In genomic region chr12:124994435-124994975, GRCh38 we compare ENCODE assay signal across 8 cellular contexts. TPM values are rescaled to one million over a fixed set of nuclear protein-coding genes. Genes with fewer than 3 reads are reported as not detected.
A peak's percentile ranks its signal among the peaks of the same experiment; 100 is the strongest.
DNase-seq lines count a peak whose midpoint lies in the region; ATAC-seq and TF ChIP-seq lines count a peak whose summit lies in the region.

No MANE protein-coding gene starts in this region.

- peak overlapping the region; percentile 5 to 86 (median 40) for H3K27ac Mint-ChIP-seq in brain
- H3K27ac Mint-ChIP-seq in memory B cell, result peak overlapping the region; percentile 85

- peaks cover 49% of the 10 kb centered on the region for H4K20me1 ChIP-seq in BLaER1

- H3K27me3 Mint-ChIP-seq in brain (peaks cover 18% of the 10 kb centered on the region), memory B cell (no peaks in the 10 kb centered on the region)

- H3K27me3 ChIP-seq in BLaER1 (no peaks in the 10 kb centered on the region), upper lobe of right lung (no peaks in the 10 kb centered on the region)

- TF ChIP-seq CTCF in brain (conservative IDR thresholded peaks at IDR 0.05) (no peak), upper lobe of right lung (IDR thresholded peaks at IDR 0.05) (no peak)

- DNase-seq in NCI-H510A (lab: John Stamatoyannopoulos, UW) (peak; percentile 10), memory B cell (ENCODE audit: low spot score in 2 of 2) (peak; percentile 41 to 49), upper lobe of right lung (no peak)

- peaks cover 26% of the 10 kb centered on the region for H3K36me3 ChIP-seq in BLaER1
- no peaks in the 10 kb centered on the region for H3K36me3 ChIP-seq in upper lobe of right lung

- peak overlapping the region; percentile 90 for H3K9ac ChIP-seq in BLaER1

- peak overlapping the region; percentile 92 for H3K27ac ChIP-seq in BLaER1
- no peak overlapping the region for H3K27ac ChIP-seq in upper lobe of right lung

- intact Hi-C loops in upper lobe of right lung (cut with DNase I), result no loop called here

- H3K4me1 ChIP-seq in BLaER1 (peaks cover 38% of the 10 kb centered on the region), upper lobe of right lung (peaks cover 9% of the 10 kb centered on the region)

- H3K36me3 Mint-ChIP-seq in brain (no peaks in the 10 kb centered on the region), memory B cell (no peaks in the 10 kb centered on the region)

- peak overlapping the region; percentile 90 to 94 (median 93) for H3K4me3 Mint-ChIP-seq in brain
- H3K4me3 Mint-ChIP-seq in memory B cell, result peak overlapping the region; percentile 97

- H3K4me3 ChIP-seq in BLaER1 (peak overlapping the region; percentile 94), upper lobe of right lung (peak overlapping the region; percentile 58)

- ATAC-seq in GM19372 (IDR thresholded peaks at IDR 0.05; ENCODE audit: low read depth, unreplicated experiment), result peak; percentile 28
- ATAC-seq in memory B cell (ENCODE audit: low read depth), result peak; percentile 40
- peak; percentile 37 for ATAC-seq in upper lobe of right lung
- ATAC-seq in GM18520 (IDR thresholded peaks at IDR 0.05; ENCODE audit: unreplicated experiment), result no peak
- ATAC-seq in HG02973 (IDR thresholded peaks at IDR 0.05; ENCODE audit: unreplicated experiment), result no peak

- peak overlapping the region; percentile 95 for H3K4me2 ChIP-seq in BLaER1

- H3K9me3 Mint-ChIP-seq in brain, result peaks cover 0 to 3% (median 0%) of the 10 kb centered on the region in 5 experiments
- H3K9me3 Mint-ChIP-seq in memory B cell, result no peaks in the 10 kb centered on the region

- H3K9me3 ChIP-seq in BLaER1, result no peaks in the 10 kb centered on the region
- no peaks in the 10 kb centered on the region for H3K9me3 ChIP-seq in upper lobe of right lung

- peaks cover 24% of the 10 kb centered on the region for H3K4me1 Mint-ChIP-seq in brain
- H3K4me1 Mint-ChIP-seq in memory B cell, result peaks cover 27% of the 10 kb centered on the region

RNA-seq across cellular contexts. Expression of gene BRI3BP, which starts 1.1 kb away (rescaled TPM):
- polyA plus RNA-seq in brain (ENCODE audit: insufficient read depth, low read depth, low replicate concordance), result 12.8 TPM
- 8.2 TPM for total RNA-seq in upper lobe of right lung

RNA-seq across cellular contexts. Expression of gene DHX37, which starts 5.6 kb away (rescaled TPM):
- 9.6 TPM for polyA plus RNA-seq in brain (ENCODE audit: insufficient read depth, low read depth, low replicate concordance)
- total RNA-seq in upper lobe of right lung, result 14.6 TPM

Comparison
In these comparisons a context has a peak if more than half of its experiments do, and no peak if none do; other contexts are left out.
1. ATAC-seq: peak in GM19372 (single experiment), memory B cell (single experiment) and upper lobe of right lung (single experiment); none in GM18520 (single experiment) and HG02973 (single experiment).